ENCODE assay signal across 1 cellular context in genomic region chr4:149987330-149987751, GRCh38.
TF ChIP-seq lines count a peak whose summit lies in the region.

No MANE protein-coding gene starts in this region.

TF ChIP-seq in IMR-90, 13 proteins besides CTCF, POLR2A, EP300 and RAD21 (continued from another document):
- TF ChIP-seq FOS (IDR thresholded peaks at IDR 0.05; ENCODE audit: low read depth, low read length) (no peak), RFX5 (IDR thresholded peaks at IDR 0.05; ENCODE audit: low read depth, low read length) (no peak), USF2 (IDR thresholded peaks at IDR 0.05; ENCODE audit: low read depth, low read length) (no peak)
